In the genomic region with DNA sequence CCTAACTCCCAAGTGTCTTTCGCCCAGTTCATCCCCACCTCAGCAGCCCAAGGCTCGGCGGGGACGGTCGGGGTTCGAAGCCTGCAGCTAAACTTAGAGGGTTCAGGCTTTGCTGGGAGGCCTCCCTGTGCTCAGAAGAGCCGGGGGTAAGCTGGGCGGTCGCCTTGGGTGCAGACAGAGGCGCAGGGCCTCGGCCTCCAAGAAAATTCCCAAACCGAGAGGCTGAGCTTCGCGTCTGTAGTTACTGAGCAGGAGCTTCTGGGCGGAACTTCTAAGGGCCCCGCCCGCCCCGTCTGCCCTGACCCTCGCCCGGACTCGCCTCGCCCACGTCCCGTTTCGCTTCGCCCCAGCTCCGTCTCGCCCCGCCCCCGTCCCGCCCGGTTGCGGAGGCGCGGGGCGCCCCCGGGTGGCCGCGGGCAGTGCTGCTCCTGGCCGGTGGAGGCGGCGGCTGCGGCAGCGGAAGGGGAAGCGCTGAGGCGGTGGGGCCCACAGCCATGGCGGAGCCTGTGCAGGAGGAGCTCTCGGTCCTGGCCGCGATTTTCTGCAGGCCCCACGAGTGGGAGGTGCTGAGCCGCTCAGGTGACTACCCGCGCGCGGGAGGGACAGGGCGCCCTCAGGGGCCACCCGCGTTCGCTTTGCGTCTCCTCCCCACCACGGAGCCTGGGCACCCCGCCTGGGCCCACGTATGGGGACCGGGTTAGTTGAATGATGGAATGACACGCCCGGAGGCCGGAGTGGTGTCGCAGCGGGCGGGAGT, we compare ENCODE assay signal across 8 cellular contexts. TPM values are rescaled to one million over a fixed set of nuclear protein-coding genes. Genes with fewer than 3 reads are reported as not detected.
DNase-seq lines count a peak whose midpoint lies in the region; ATAC-seq and TF ChIP-seq lines count a peak whose summit lies in the region.

Gene RWDD3, plus strand, starts transcription at position 474 of the 757 bp plus-strand sequence. Its CDS starts 21 bp downstream, at position 495.

- intact Hi-C loops in aorta (cut with DNase I) = loop anchor here (2.0 to 10.0 kb wide), 5 partner anchors 117 to 309 kb away; partner anchors contain the start of genes TLCD4 (in 2 of the 2) and CNN3 (in 1 of the 2)

- peak; percentile 50 for DNase-seq in NCI-H146 treated with DMSO at 0.1 percent for 48 hours (lab: John Stamatoyannopoulos, UW; ENCODE audit: unreplicated experiment)
- peak; percentile 83 to 93 (median 87) for DNase-seq in T-helper 2 cell
- peak; percentile 92 for DNase-seq in right atrium auricular region (ENCODE audit: low spot score)
- peak; percentile 96 to 98 for DNase-seq in aorta

- WGBS in aorta, 2 donors = 0 to 1% methylated on average over 47 to 71 of the region's 71 CpGs

- H3K27me3 ChIP-seq in right atrium auricular region (no peaks in the 10 kb centered on the region), rectal smooth muscle tissue (ENCODE audit: control insufficient read depth, insufficient read depth, low read length) (no peaks in the 10 kb centered on the region), aorta (ENCODE audit: control insufficient read depth in 1 of 2, insufficient read depth in 2 of 2, low read length in 1 of 2) (no peaks in the 10 kb centered on the region)

- H3K4me1 ChIP-seq in right atrium auricular region = peaks cover 0 to 48% of the 10 kb centered on the region in 2 donors
- peaks cover 5% of the 10 kb centered on the region for H3K4me1 ChIP-seq in rectal smooth muscle tissue (ENCODE audit: control insufficient read depth, insufficient read depth, low read length)
- peaks cover 3 to 4% of the 10 kb centered on the region in 2 donors for H3K4me1 ChIP-seq in aorta (ENCODE audit: control insufficient read depth in 1 of 2, insufficient read depth in 2 of 2, low read length in 2 of 2)

- no peaks in the 10 kb centered on the region for H3K36me3 ChIP-seq in right atrium auricular region
- H3K36me3 ChIP-seq in rectal smooth muscle tissue (ENCODE audit: control insufficient read depth, insufficient read depth, low read length) = no peaks in the 10 kb centered on the region
- no peaks in the 10 kb centered on the region for H3K36me3 ChIP-seq in aorta (ENCODE audit: control insufficient read depth in 1 of 2, insufficient read depth in 2 of 2, low read length in 1 of 2)

- peak within 1 kb of the TSS; percentile 89 to 92 for H3K4me3 ChIP-seq in right atrium auricular region
- H3K4me3 ChIP-seq in rectal smooth muscle tissue (ENCODE audit: low read length) = peak within 1 kb of the TSS; percentile 81
- peak within 1 kb of the TSS; percentile 79 to 91 for H3K4me3 ChIP-seq in aorta (ENCODE audit: low read length in 2 of 2)

- peak; percentile 95 to 98 for TF ChIP-seq CTCF in right atrium auricular region (IDR thresholded peaks at IDR 0.05)

- ATAC-seq in GM18499 (IDR thresholded peaks at IDR 0.05; ENCODE audit: insufficient read depth, unreplicated experiment) (peak; percentile 89), HG02870 (IDR thresholded peaks at IDR 0.05; ENCODE audit: unreplicated experiment) (peak; percentile 95), aorta (ENCODE audit: low FRiP score) (peak; percentile 99)

- H3K9me3 ChIP-seq in right atrium auricular region (no peaks in the 10 kb centered on the region), aorta (ENCODE audit: control insufficient read depth, low read length) (no peaks in the 10 kb centered on the region)

- peak within 1 kb of the TSS; percentile 74 for H3K9ac ChIP-seq in rectal smooth muscle tissue (ENCODE audit: low read length)

- H3K27ac ChIP-seq in angular gyrus (ENCODE audit: low read depth, low read length) = peak within 1 kb of the TSS; percentile 93
- peak within 1 kb of the TSS; percentile 92 to 96 for H3K27ac ChIP-seq in right atrium auricular region
- peak within 1 kb of the TSS; percentile 76 for H3K27ac ChIP-seq in rectal smooth muscle tissue (ENCODE audit: low read depth, low read length)
- peak within 1 kb of the TSS; percentile 50 to 85 for H3K27ac ChIP-seq in aorta (ENCODE audit: low read depth in 1 of 2, low read length in 2 of 2)

RNA-seq across cellular contexts. Expression of gene RWDD3, which starts in this region (rescaled TPM):
- total RNA-seq in right atrium auricular region = 1 to 10 TPM; 8.0 to 9.2 TPM
- 10 to 100 TPM; 16.7 to 18.3 TPM for total RNA-seq in aorta
- 10 to 100 TPM; 23.4 to 25.5 TPM for polyA plus RNA-seq in aorta

Comparison
In these comparisons a context has a peak if more than half of its experiments do, and no peak if none do; other contexts are left out.
1. Peak in every context shown above with its lines: DNase-seq, ATAC-seq, H3K4me3 ChIP-seq and H3K27ac ChIP-seq.